Comparison of ENCODE assay signal across 8 cellular contexts in the genomic region with DNA sequence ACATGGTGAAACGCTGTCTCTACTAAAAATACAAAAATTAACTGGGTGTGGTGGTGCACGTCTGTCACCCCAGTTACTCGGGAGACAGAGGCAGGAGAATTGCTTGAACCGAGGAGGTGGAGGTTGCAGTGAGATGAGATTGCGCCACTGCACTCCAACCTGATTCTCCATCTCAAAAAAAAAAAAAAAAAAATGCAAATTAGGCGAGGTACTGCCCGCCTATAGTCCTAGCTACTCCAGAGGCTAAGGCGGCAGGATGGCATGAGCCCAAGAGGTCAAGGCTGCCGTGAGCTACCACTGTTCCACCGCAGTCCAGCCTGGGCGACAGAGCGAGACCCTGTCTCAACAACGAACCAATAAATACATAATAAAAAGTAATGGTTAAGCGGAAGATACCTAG. TPM values are rescaled to one million over a fixed set of nuclear protein-coding genes. Genes with fewer than 3 reads are reported as not detected.
DNase-seq lines count a peak whose midpoint lies in the region; ATAC-seq and TF ChIP-seq lines count a peak whose summit lies in the region.

No MANE protein-coding gene starts in this region.

- TF ChIP-seq CTCF in AG10803 (conservative IDR thresholded peaks at IDR 0.05; ENCODE audit: low read length): no peak
- TF ChIP-seq CTCF in HFF-Myc (IDR thresholded peaks at IDR 0.05; ENCODE audit: low read depth, low read length, missing control alignments): no peak
- no peak for TF ChIP-seq CTCF in adrenal gland (IDR thresholded peaks at IDR 0.05)
- no peak for TF ChIP-seq CTCF in lower lobe of right lung (IDR thresholded peaks at IDR 0.05)

- H3K27ac ChIP-seq in adrenal gland (peak overlapping the region in 4 of 5 donors; percentile 83 to 99 (median 97)), lower lobe of right lung (peak overlapping the region; percentile 97)

- no peak for DNase-seq in AG10803 (ENCODE audit: low read depth)
- DNase-seq in HFF-Myc (ENCODE audit: extremely low read depth, low read depth): no peak
- peak in 6 of 7 donors; percentile 42 to 69 (median 48) for DNase-seq in adrenal gland
- DNase-seq in lower lobe of right lung: peak; percentile 63
- DNase-seq in SW 1271 (lab: John Stamatoyannopoulos, UW): no peak
- DNase-seq in AG08396 (ENCODE audit: low spot score): no peak

- H3K36me3 ChIP-seq in adrenal gland (replicated peaks in 1 of 2) (no peaks in the 10 kb centered on the region), lower lobe of right lung (peaks cover 21% of the 10 kb centered on the region)

- TF ChIP-seq POLR2A in adrenal gland (IDR thresholded peaks at IDR 0.05): no peak

- 40 to 42% (median 41%) methylated on average over 14 of the region's 14 CpGs for WGBS in adrenal gland, 4 donors

- intact Hi-C loops in adrenal gland (cut with DNase I): no loop called here
- intact Hi-C loops in lower lobe of right lung (cut with DNase I): no loop called here

- no peaks in the 10 kb centered on the region for H3K9me3 ChIP-seq in adrenal gland (replicated peaks in 1 of 3)
- H3K9me3 ChIP-seq in lower lobe of right lung: no peaks in the 10 kb centered on the region

- peak; percentile 56 to 64 for ATAC-seq in lower lobe of right lung
- no peak for ATAC-seq in HG03521 (IDR thresholded peaks at IDR 0.05; ENCODE audit: unreplicated experiment)
- ATAC-seq in GM21423 (IDR thresholded peaks at IDR 0.05; ENCODE audit: unreplicated experiment): no peak

- H3K4me3 ChIP-seq in AG10803 (ENCODE audit: low read length) (peak overlapping the region; percentile 76), HFF-Myc (replicated peaks; ENCODE audit: low read depth, low read length) (peak overlapping the region; percentile 97), adrenal gland (peak overlapping the region in 1 of 4 donors; percentile 82), lower lobe of right lung (peak overlapping the region; percentile 96)

- H3K4me1 ChIP-seq in adrenal gland (replicated peaks in 1 of 2): peaks cover 11 to 43% of the 10 kb centered on the region in 2 donors
- peaks cover 39% of the 10 kb centered on the region for H3K4me1 ChIP-seq in lower lobe of right lung

- H3K27me3 ChIP-seq in adrenal gland: no peaks in the 10 kb centered on the region
- H3K27me3 ChIP-seq in lower lobe of right lung (ENCODE audit: low read depth): no peaks in the 10 kb centered on the region

RNA-seq across cellular contexts. Expression of gene EIF4H, which starts 1.1 kb away (rescaled TPM):
- 100 to 1,000 TPM; 235 to 364 (median 263) TPM for total RNA-seq in adrenal gland
- 100 to 1,000 TPM; 108 to 215 (median 142) TPM for polyA plus RNA-seq in adrenal gland
- total RNA-seq in lower lobe of right lung: 210 TPM

RNA-seq across cellular contexts. Expression of gene LAT2, which starts 36.7 kb away (rescaled TPM):
- total RNA-seq in adrenal gland (10 to 100 TPM in 7 of 8 donors, 1 to 10 TPM in 1; 9.0 to 16.9 (median 14.2) TPM), lower lobe of right lung (64.7 TPM)
- 10 to 100 TPM in 1 of 3 donors, 1 to 10 TPM in 2; 5.5 to 14.3 (median 9.5) TPM for polyA plus RNA-seq in adrenal gland

Comparison
In these comparisons a context has a peak if more than half of its experiments do, and no peak if none do; other contexts are left out.
1. DNase-seq: peak in adrenal gland (6 of 7) and lower lobe of right lung (single experiment); none in AG10803 (single experiment), HFF-Myc (single experiment), SW 1271 (0 of 2) and AG08396 (single experiment).
2. ATAC-seq: peak in lower lobe of right lung (2 of 2); none in HG03521 (single experiment) and GM21423 (single experiment).